22 cellular contexts compared by ENCODE assay signal in genomic region chr11:47989779-47990178, GRCh38. TPM values are rescaled to one million over a fixed set of nuclear protein-coding genes. Genes with fewer than 3 reads are reported as not detected.
DNase-seq lines count a peak whose midpoint lies in the region; ATAC-seq and TF ChIP-seq lines count a peak whose summit lies in the region.
"Had no signal": no experiment of that assay in that cellular context is flagged by ENCODE, and none has a peak within 500 bp of the region (broad histone marks: within the 10 kb centered on the region; RNA-seq: fewer than 3 reads in every experiment).

No MANE protein-coding gene starts in this region.

- H3K9me3 ChIP-seq in Panc1 (ENCODE audit: control insufficient read depth, insufficient read depth, low read depth, low read length) = no peaks in the 10 kb centered on the region
- H3K9me3 ChIP-seq in stomach = no peaks in the 10 kb centered on the region
- H3K9me3 ChIP-seq: BLaER1, HAP-1, MG63, pancreas, thoracic aorta had no signal

- no peak for ATAC-seq in Panc1
- ATAC-seq in left colon = no peak
- ATAC-seq in GM21576 (IDR thresholded peaks at IDR 0.05; ENCODE audit: unreplicated experiment) = no peak
- ATAC-seq: activated T-helper 17 cell treated with anti-CD3 and anti-CD28 coated beads, Interleukin-2, amount 50 U/mL, for 72 hours had no signal

- no peak overlapping the region; a peak in 1 of 4 replicates for H3K4me3 ChIP-seq in Panc1 (ENCODE audit: low read depth in 2 of 2, low read length in 2 of 2)
- H3K4me3 ChIP-seq in stomach = no peak overlapping the region
- H3K4me3 ChIP-seq: BLaER1, HAP-1, MG63, thoracic aorta had no signal

- TF ChIP-seq CTCF in Panc1 (IDR thresholded peaks at IDR 0.05) = no peak
- TF ChIP-seq CTCF in stomach (IDR thresholded peaks at IDR 0.05) = no peak

- no peaks in the 10 kb centered on the region for H3K9me3 Mint-ChIP-seq in T-helper 2 cell treated with Interferon-gamma antibody and Interleukin-4, amounts not matched to agents 5 μg/mL and 100 μg/mL, for 36 hours
- no peaks in the 10 kb centered on the region for H3K9me3 Mint-ChIP-seq in immature natural killer cell
- H3K9me3 Mint-ChIP-seq: activated T-helper 17 cell treated with anti-CD3 and anti-CD28 coated beads, Interleukin-2, amount 50 U/mL, for 72 hours had no signal

- POLR2A ChIA-PET in Panc1 (lab: Charles Lee) = no interaction called here

- H3K27ac ChIP-seq in Panc1 (ENCODE audit: low read length) = peak overlapping the region; percentile 91
- H3K27ac ChIP-seq in stomach = peak overlapping the region; percentile 11 to 95 (median 82)
- H3K27ac ChIP-seq: BLaER1 had no signal

- no peaks in the 10 kb centered on the region for H3K27me3 ChIP-seq in Panc1 (ENCODE audit: control insufficient read depth, insufficient read depth, low read length)
- no peaks in the 10 kb centered on the region for H3K27me3 ChIP-seq in stomach
- H3K27me3 ChIP-seq: BLaER1, MG63, pancreas had no signal

- H3K4me1 Mint-ChIP-seq in T-helper 2 cell treated with Interferon-gamma antibody and Interleukin-4, amounts not matched to agents 5 μg/mL and 100 μg/mL, for 36 hours (ENCODE audit: low read depth) = peaks cover 42% of the 10 kb centered on the region
- H3K4me1 Mint-ChIP-seq in immature natural killer cell = peaks cover 51 to 74% of the 10 kb centered on the region in 2 donors

- H3K4me1 ChIP-seq in Panc1 (ENCODE audit: control insufficient read depth, insufficient read depth, low read length) (peaks cover 76% of the 10 kb centered on the region), stomach (peaks cover 46 to 100% (median 65%) of the 10 kb centered on the region in 4 donors)

- peak overlapping the region; percentile 35 for H3K27ac Mint-ChIP-seq in T-helper 2 cell treated with Interferon-gamma antibody and Interleukin-4, amounts not matched to agents 5 μg/mL and 100 μg/mL, for 36 hours
- H3K27ac Mint-ChIP-seq in immature natural killer cell = peak overlapping the region in 5 of 6 donors; percentile 7 to 32 (median 14)
- H3K27ac Mint-ChIP-seq: activated T-helper 17 cell treated with anti-CD3 and anti-CD28 coated beads, Interleukin-2, amount 50 U/mL, for 72 hours had no signal

- intact Hi-C loops in Panc1 (cut with micrococcal nuclease; ENCODE audit: unreplicated experiment) (no loop called here), stomach (cut with DNase I; ENCODE audit: low total_unique reads) (no loop called here), left colon (cut with DNase I, micrococcal nuclease) (no loop called here), posterior vena cava (cut with DNase I) (loop anchor here in 1 of 2 donors (10.0 kb wide), 1 partner anchor 95 kb away; no protein-coding TSS in a partner anchor)

- no TSS peak for BruUV-seq in Panc1 (replicated peaks; lab: Mats Ljungman, UMichigan)

- CTCF ChIA-PET in Panc1 (lab: Charles Lee) = interaction anchor here (0.7 kb wide), 1 partner anchor 43 kb away, joined by 4 read pairs; no protein-coding TSS in a partner anchor

- peaks cover 25% of the 10 kb centered on the region for H3K36me3 Mint-ChIP-seq in T-helper 2 cell treated with Interferon-gamma antibody and Interleukin-4, amounts not matched to agents 5 μg/mL and 100 μg/mL, for 36 hours (ENCODE audit: low read depth)
- peaks cover 0 to 4% (median 4%) of the 10 kb centered on the region in 3 donors for H3K36me3 Mint-ChIP-seq in immature natural killer cell

- H3K36me3 ChIP-seq in Panc1 (ENCODE audit: control insufficient read depth, insufficient read depth, low read length) (no peaks in the 10 kb centered on the region), stomach (no peaks in the 10 kb centered on the region)
- H3K36me3 ChIP-seq: BLaER1, HAP-1, pancreas, thoracic aorta had no signal

- no peak for DNase-seq in T-helper 2 cell treated with Interferon-gamma antibody and Interleukin-4, amounts not matched to agents 5 μg/mL and 100 μg/mL, for 36 hours (ENCODE audit: low spot score)
- DNase-seq in T-helper 2 cell = no peak
- no peak for DNase-seq in Panc1 (ENCODE audit: low read depth, low spot score)
- DNase-seq in immature natural killer cell = no peak
- DNase-seq in stomach = no peak
- no peak for DNase-seq in left colon
- DNase-seq in posterior vena cava (ENCODE audit: low spot score) = no peak
- DNase-seq: 8988T; amygdala; hypothalamus; MG63; NCI-H1694 treated with DMSO at 0.1 percent for 48 hours; NCI-H345; NK-92 treated with Interleukin-12 subunit alpha and Interleukin-12 subunit beta, amount 100 ng/mL, for 24 hours; pancreas; stimulated activated CD4-positive, alpha-beta T cell treated with anti-CD3 and anti-CD28 coated beads, Interleukin-4, amount 100 ng/mL, for 24 hours; stimulated activated CD8-positive, alpha-beta memory T cell treated with anti-CD3 and anti-CD28 coated beads, Interleukin-4, amount 100 ng/mL, for 48 hours had no signal

- TF ChIP-seq EP300 in stomach (IDR thresholded peaks at IDR 0.05) = no peak

- in situ Hi-C loops in Panc1 (cut with HindIII; ENCODE audit: low pct_unique_long_range_greater_than_20kb, low sequenced_read_pairs) = no loop called here

- no peaks in the 10 kb centered on the region for H3K27me3 Mint-ChIP-seq in T-helper 2 cell treated with Interferon-gamma antibody and Interleukin-4, amounts not matched to agents 5 μg/mL and 100 μg/mL, for 36 hours (ENCODE audit: low read depth)
- no peaks in the 10 kb centered on the region for H3K27me3 Mint-ChIP-seq in immature natural killer cell (ENCODE audit: low read depth in 3 of 3)
- H3K27me3 Mint-ChIP-seq: activated T-helper 17 cell treated with anti-CD3 and anti-CD28 coated beads, Interleukin-2, amount 50 U/mL, for 72 hours had no signal

- TF ChIP-seq POLR2A in stomach (IDR thresholded peaks at IDR 0.05) = no peak

- no peak overlapping the region for H3K4me3 Mint-ChIP-seq in T-helper 2 cell treated with Interferon-gamma antibody and Interleukin-4, amounts not matched to agents 5 μg/mL and 100 μg/mL, for 36 hours
- H3K4me3 Mint-ChIP-seq in immature natural killer cell = no peak overlapping the region
- H3K4me3 Mint-ChIP-seq: activated T-helper 17 cell treated with anti-CD3 and anti-CD28 coated beads, Interleukin-2, amount 50 U/mL, for 72 hours had no signal

- WGBS in stomach, 5 donors = 22 to 66% (median 56%) methylated on average over 2 of the region's 2 CpGs

RNA-seq across cellular contexts. Expression of gene PTPRJ, which starts 9.4 kb away (rescaled TPM):
- 73.6 TPM for total RNA-seq in Panc1 (2021; ENCODE audit: unreplicated experiment)
- polyA plus RNA-seq in Panc1 (2012; ENCODE audit: insufficient read length) = 22.0 TPM
- 10 to 100 TPM; 10.0 to 19.0 (median 18.0) TPM for polyA plus RNA-seq in immature natural killer cell
- 100 to 1,000 TPM in 1 of 5 donors, 10 to 100 TPM in 3, 1 to 10 TPM in 1; 4.7 to 351 (median 44.3) TPM for total RNA-seq in stomach
- polyA plus RNA-seq in stomach = 1 to 10 TPM; 2.6 to 6.0 (median 3.2) TPM
- total RNA-seq in left colon = 10 to 100 TPM; 38.5 to 58.9 TPM
- total RNA-seq in posterior vena cava = 10 to 100 TPM; 17.4 to 19.7 TPM
